In the genomic region with DNA sequence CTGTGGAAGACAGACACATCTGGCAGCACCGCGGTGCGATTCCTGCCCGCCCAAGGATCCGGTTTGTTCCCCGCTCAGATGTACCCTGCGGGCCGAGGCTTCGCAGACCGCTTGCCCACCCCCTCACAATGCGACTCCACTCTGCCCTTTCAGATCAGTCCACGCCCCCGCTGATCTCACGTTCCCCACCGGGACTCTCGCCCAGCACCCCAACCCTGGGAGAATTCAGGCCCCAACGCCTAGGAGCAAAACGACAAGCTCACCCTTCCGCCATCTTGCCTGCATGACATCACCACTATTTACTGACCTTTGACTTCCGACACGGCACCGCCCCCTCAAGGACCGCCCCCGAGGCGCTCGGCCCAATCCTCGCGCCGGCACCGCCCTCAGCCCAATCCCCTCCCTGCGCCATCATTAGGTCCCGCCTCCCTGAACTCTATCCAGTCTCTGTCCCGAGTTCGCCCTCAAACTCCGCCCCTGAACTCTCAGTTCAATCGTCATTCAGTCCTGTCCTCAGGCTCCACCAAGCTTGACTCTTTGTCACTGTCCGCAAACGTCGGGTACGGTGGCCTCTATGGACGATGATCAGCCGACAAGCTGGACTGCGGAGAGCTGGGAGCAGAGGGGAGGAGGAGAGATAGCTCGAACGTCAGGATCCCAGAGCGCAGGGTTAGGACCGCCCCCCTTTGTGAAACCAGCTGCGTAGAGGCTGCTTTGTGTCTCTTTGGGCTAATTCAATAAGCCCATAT, we compare ENCODE assay signal across 1 cellular context.
A peak's percentile ranks its signal among the peaks of the same experiment; 100 is the strongest.
TF ChIP-seq lines count a peak whose summit lies in the region.

A gene with protein sequence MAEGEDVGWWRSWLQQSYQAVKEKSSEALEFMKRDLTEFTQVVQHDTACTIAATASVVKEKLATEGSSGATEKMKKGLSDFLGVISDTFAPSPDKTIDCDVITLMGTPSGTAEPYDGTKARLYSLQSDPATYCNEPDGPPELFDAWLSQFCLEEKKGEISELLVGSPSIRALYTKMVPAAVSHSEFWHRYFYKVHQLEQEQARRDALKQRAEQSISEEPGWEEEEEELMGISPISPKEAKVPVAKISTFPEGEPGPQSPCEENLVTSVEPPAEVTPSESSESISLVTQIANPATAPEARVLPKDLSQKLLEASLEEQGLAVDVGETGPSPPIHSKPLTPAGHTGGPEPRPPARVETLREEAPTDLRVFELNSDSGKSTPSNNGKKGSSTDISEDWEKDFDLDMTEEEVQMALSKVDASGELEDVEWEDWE (minus strand): TSS at position 301 of the 749 bp plus-strand sequence. CDS start 27 bp downstream, at position 274.

TF ChIP-seq in HepG2, 621 proteins besides CTCF, POLR2A, EP300 and RAD21 (continued from another document and continues in another):
- TF ChIP-seq REPIN1 (CRISPR knock-in tag; IDR thresholded peaks at IDR 0.05; ENCODE audit: borderline replicate concordance, low read depth): peak; percentile 86; the same call in 1 of the 2 replicates
- peak; percentile 74; the same call in 1 of the 2 replicates for TF ChIP-seq MYPOP (CRISPR knock-in tag; IDR thresholded peaks at IDR 0.05)
- no peak for TF ChIP-seq ISX (CRISPR knock-in tag; conservative IDR thresholded peaks at IDR 0.05)
- peak; percentile 80; the same call in 1 of the 2 replicates for TF ChIP-seq RBAK (CRISPR knock-in tag; IDR thresholded peaks at IDR 0.05)
- no peak for TF ChIP-seq PRDM15 (CRISPR knock-in tag; IDR thresholded peaks at IDR 0.05)
- peak; percentile 93 for TF ChIP-seq ZFY (CRISPR knock-in tag; IDR thresholded peaks at IDR 0.05)
- peak; percentile 55; the same call in 1 of the 2 replicates for TF ChIP-seq MIXL1 (CRISPR knock-in tag; IDR thresholded peaks at IDR 0.05)
- 0 out of 2 replicates have a peak, but pooled peaks have one; percentile 15 for TF ChIP-seq ZNF12 (CRISPR knock-in tag; IDR thresholded peaks at IDR 0.05)
- peak; percentile 50; the same call in 1 of the 2 replicates for TF ChIP-seq HOXA3 (CRISPR knock-in tag; IDR thresholded peaks at IDR 0.05)
- no peak; the same call in 1 of the 2 replicates for TF ChIP-seq ZMAT3 (CRISPR knock-in tag; conservative IDR thresholded peaks at IDR 0.05)
- TF ChIP-seq FOXK1 (CRISPR knock-in tag; IDR thresholded peaks at IDR 0.05; ENCODE audit: borderline replicate concordance, low read depth): peak; percentile 91
- TF ChIP-seq, protein P1, sequence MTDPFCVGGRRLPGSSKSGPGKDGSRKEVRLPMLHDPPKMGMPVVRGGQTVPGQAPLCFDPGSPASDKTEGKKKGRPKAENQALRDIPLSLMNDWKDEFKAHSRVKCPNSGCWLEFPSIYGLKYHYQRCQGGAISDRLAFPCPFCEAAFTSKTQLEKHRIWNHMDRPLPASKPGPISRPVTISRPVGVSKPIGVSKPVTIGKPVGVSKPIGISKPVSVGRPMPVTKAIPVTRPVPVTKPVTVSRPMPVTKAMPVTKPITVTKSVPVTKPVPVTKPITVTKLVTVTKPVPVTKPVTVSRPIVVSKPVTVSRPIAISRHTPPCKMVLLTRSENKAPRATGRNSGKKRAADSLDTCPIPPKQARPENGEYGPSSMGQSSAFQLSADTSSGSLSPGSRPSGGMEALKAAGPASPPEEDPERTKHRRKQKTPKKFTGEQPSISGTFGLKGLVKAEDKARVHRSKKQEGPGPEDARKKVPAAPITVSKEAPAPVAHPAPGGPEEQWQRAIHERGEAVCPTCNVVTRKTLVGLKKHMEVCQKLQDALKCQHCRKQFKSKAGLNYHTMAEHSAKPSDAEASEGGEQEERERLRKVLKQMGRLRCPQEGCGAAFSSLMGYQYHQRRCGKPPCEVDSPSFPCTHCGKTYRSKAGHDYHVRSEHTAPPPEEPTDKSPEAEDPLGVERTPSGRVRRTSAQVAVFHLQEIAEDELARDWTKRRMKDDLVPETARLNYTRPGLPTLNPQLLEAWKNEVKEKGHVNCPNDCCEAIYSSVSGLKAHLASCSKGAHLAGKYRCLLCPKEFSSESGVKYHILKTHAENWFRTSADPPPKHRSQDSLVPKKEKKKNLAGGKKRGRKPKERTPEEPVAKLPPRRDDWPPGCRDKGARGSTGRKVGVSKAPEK (CRISPR knock-in tag; IDR thresholded peaks at IDR 0.05; ENCODE audit: borderline replicate concordance): no peak
- TF ChIP-seq, protein P2, sequence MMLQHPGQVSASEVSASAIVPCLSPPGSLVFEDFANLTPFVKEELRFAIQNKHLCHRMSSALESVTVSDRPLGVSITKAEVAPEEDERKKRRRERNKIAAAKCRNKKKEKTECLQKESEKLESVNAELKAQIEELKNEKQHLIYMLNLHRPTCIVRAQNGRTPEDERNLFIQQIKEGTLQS (CRISPR knock-in tag; IDR thresholded peaks at IDR 0.05): peak; percentile 92
- TF ChIP-seq SP1 (IDR thresholded peaks at IDR 0.05): peak; percentile 72; the same call in 1 of the 2 replicates
- TF ChIP-seq SP1 (CRISPR knock-in tag; IDR thresholded peaks at IDR 0.05): peak; percentile 81
- TF ChIP-seq HIVEP1 (CRISPR knock-in tag; IDR thresholded peaks at IDR 0.05): peak; percentile 14; the same call in 1 of the 2 replicates
- peak; percentile 76; the same call in 1 of the 2 replicates for TF ChIP-seq FOXO1 (CRISPR knock-in tag; IDR thresholded peaks at IDR 0.05)
- TF ChIP-seq PHF5A (CRISPR knock-in tag; IDR thresholded peaks at IDR 0.05; ENCODE audit: low read depth, unreplicated experiment): peak; percentile 76
- TF ChIP-seq ZNF747 (CRISPR knock-in tag; IDR thresholded peaks at IDR 0.05; ENCODE audit: borderline replicate concordance): peak; percentile 60; the same call in 1 of the 2 replicates
- TF ChIP-seq ZNF709 (CRISPR knock-in tag; IDR thresholded peaks at IDR 0.05): 0 out of 2 replicates have a peak, but pooled peaks have one; percentile 30
- peak; percentile 100 for TF ChIP-seq ZNF317 (CRISPR knock-in tag; IDR thresholded peaks at IDR 0.05)
- TF ChIP-seq ARNT2 (CRISPR knock-in tag; IDR thresholded peaks at IDR 0.05; ENCODE audit: low read depth): no peak
- 0 out of 2 replicates have a peak, but pooled peaks have one; percentile 50 for TF ChIP-seq ZFP37 (CRISPR knock-in tag; IDR thresholded peaks at IDR 0.05; ENCODE audit: borderline replicate concordance)
- peak; percentile 96 for TF ChIP-seq JUND (CRISPR knock-in tag; IDR thresholded peaks at IDR 0.05)
- 0 out of 2 replicates have a peak, but pooled peaks have one; percentile 22 for TF ChIP-seq ZNF776 (CRISPR knock-in tag; IDR thresholded peaks at IDR 0.05)
- peak; percentile 100 for TF ChIP-seq ATF2 (CRISPR knock-in tag; IDR thresholded peaks at IDR 0.05)
- TF ChIP-seq, protein P3, sequence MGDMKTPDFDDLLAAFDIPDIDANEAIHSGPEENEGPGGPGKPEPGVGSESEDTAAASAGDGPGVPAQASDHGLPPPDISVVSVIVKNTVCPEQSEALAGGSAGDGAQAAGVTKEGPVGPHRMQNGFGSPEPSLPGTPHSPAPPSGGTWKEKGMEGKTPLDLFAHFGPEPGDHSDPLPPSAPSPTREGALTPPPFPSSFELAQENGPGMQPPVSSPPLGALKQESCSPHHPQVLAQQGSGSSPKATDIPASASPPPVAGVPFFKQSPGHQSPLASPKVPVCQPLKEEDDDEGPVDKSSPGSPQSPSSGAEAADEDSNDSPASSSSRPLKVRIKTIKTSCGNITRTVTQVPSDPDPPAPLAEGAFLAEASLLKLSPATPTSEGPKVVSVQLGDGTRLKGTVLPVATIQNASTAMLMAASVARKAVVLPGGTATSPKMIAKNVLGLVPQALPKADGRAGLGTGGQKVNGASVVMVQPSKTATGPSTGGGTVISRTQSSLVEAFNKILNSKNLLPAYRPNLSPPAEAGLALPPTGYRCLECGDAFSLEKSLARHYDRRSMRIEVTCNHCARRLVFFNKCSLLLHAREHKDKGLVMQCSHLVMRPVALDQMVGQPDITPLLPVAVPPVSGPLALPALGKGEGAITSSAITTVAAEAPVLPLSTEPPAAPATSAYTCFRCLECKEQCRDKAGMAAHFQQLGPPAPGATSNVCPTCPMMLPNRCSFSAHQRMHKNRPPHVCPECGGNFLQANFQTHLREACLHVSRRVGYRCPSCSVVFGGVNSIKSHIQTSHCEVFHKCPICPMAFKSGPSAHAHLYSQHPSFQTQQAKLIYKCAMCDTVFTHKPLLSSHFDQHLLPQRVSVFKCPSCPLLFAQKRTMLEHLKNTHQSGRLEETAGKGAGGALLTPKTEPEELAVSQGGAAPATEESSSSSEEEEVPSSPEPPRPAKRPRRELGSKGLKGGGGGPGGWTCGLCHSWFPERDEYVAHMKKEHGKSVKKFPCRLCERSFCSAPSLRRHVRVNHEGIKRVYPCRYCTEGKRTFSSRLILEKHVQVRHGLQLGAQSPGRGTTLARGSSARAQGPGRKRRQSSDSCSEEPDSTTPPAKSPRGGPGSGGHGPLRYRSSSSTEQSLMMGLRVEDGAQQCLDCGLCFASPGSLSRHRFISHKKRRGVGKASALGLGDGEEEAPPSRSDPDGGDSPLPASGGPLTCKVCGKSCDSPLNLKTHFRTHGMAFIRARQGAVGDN (CRISPR knock-in tag; IDR thresholded peaks at IDR 0.05): peak; percentile 85
- TF ChIP-seq ZBTB38 (CRISPR knock-in tag; IDR thresholded peaks at IDR 0.05): peak; percentile 91
- peak; percentile 66; the same call in 1 of the 2 replicates for TF ChIP-seq ZNF616 (CRISPR knock-in tag; IDR thresholded peaks at IDR 0.05; ENCODE audit: low read depth)
- no peak for TF ChIP-seq FOXP1 (IDR thresholded peaks at IDR 0.05)
- TF ChIP-seq FOXP1 (CRISPR knock-in tag; IDR thresholded peaks at IDR 0.05): peak; percentile 58
- no peak for TF ChIP-seq RFX1 (IDR thresholded peaks at IDR 0.05)
- TF ChIP-seq NCOA1 (CRISPR knock-in tag; IDR thresholded peaks at IDR 0.05): peak; percentile 54; the same call in 1 of the 2 replicates
- no peak for TF ChIP-seq SKIL (CRISPR knock-in tag; IDR thresholded peaks at IDR 0.05; ENCODE audit: borderline replicate concordance)
- peak; percentile 31 for TF ChIP-seq YEATS4 (CRISPR knock-in tag; IDR thresholded peaks at IDR 0.05; ENCODE audit: borderline replicate concordance)
- TF ChIP-seq, protein P4, sequence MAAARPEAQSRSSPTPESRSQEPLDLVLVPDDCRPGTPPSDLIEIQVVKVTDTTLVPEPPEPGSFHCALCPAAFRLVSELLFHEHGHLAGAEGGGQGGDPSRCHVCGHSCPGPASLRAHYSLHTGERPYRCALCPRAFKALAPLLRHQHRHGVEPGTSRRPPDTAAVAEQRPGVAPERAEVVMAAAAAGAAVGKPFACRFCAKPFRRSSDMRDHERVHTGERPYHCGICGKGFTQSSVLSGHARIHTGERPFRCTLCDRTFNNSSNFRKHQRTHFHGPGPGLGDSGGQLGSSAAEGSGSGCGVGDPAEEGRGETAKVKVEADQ (CRISPR knock-in tag; IDR thresholded peaks at IDR 0.05; ENCODE audit: borderline replicate concordance): no peak
- TF ChIP-seq ZNF589 (CRISPR knock-in tag; conservative IDR thresholded peaks at IDR 0.05): peak; percentile 45; the same call in 1 of the 2 replicates
- peak; percentile 25 for TF ChIP-seq ZNF781 (CRISPR knock-in tag; IDR thresholded peaks at IDR 0.05; ENCODE audit: borderline replicate concordance, not compliant biosample characterization)
- 0 out of 2 replicates have a peak, but pooled peaks have one; percentile 19 for TF ChIP-seq REL (CRISPR knock-in tag; conservative IDR thresholded peaks at IDR 0.05)
- peak; percentile 60; the same call in 1 of the 2 replicates for TF ChIP-seq JUNB (CRISPR knock-in tag; IDR thresholded peaks at IDR 0.05; ENCODE audit: borderline replicate concordance)
